16 cellular contexts compared by ENCODE assay signal in genomic region chrX:4935387-4935786, GRCh38.
DNase-seq lines count a peak whose midpoint lies in the region; ATAC-seq lines count a peak whose summit lies in the region.
"Had no signal": no experiment of that assay in that cellular context is flagged by ENCODE, and none has a peak within 500 bp of the region (broad histone marks: within the 10 kb centered on the region; RNA-seq: fewer than 3 reads in every experiment).

No MANE protein-coding gene starts in this region.

- peak overlapping the region in 7 of 8 donors; percentile 18 to 83 (median 77) for H3K4me3 Mint-ChIP-seq in naive B cell
- H3K4me3 Mint-ChIP-seq: activated naive CD4-positive, alpha-beta T cell treated with anti-CD3 and anti-CD28 coated beads for 36 hours had no signal

- H3K27ac Mint-ChIP-seq in naive B cell: peak overlapping the region; percentile 84 to 99 (median 96)
- H3K27ac Mint-ChIP-seq: activated naive CD4-positive, alpha-beta T cell treated with anti-CD3 and anti-CD28 coated beads for 36 hours had no signal

- DNase-seq in naive B cell (no peak), NCI-H1417 (lab: John Stamatoyannopoulos, UW) (no peak), cerebellum (ENCODE audit: low spot score) (no peak), NCI-H510A (lab: John Stamatoyannopoulos, UW) (no peak)
- DNase-seq: activated CD4-positive, alpha-beta T cell treated with anti-CD3 and anti-CD28 coated beads, Interleukin-2, amount 50 U/mL, for 1 hour; activated naive CD4-positive, alpha-beta T cell treated with anti-CD3 and anti-CD28 coated beads for 36 hours; cortex of kidney; NCI-H146; NCI-H2227 treated with DMSO at 0.1 percent for 48 hours; NK-92 treated with Interleukin-12 subunit alpha and Interleukin-12 subunit beta, amount 100 ng/mL, for 24 hours; stimulated activated CD4-positive, alpha-beta T cell treated with anti-CD3 and anti-CD28 coated beads, Interleukin-4, amount 100 ng/mL, for 1 hour; testis had no signal

- H3K27me3 Mint-ChIP-seq in naive B cell: no peaks in the 10 kb centered on the region

- H3K36me3 Mint-ChIP-seq in naive B cell: no peaks in the 10 kb centered on the region

- H3K4me1 Mint-ChIP-seq in naive B cell: peaks cover 9 to 28% (median 13%) of the 10 kb centered on the region in 3 donors

- ATAC-seq in GM18517 (IDR thresholded peaks at IDR 0.05; ENCODE audit: unreplicated experiment): peak; percentile 32
- peak; percentile 37 for ATAC-seq in GM21723 (IDR thresholded peaks at IDR 0.05; ENCODE audit: unreplicated experiment)
- peak; percentile 40 for ATAC-seq in HG03571 (IDR thresholded peaks at IDR 0.05; ENCODE audit: unreplicated experiment)
- ATAC-seq in naive B cell (ENCODE audit: low read depth in 2 of 2): peak in 1 of 2 donors; percentile 8
- ATAC-seq in GM21381 (IDR thresholded peaks at IDR 0.05; ENCODE audit: unreplicated experiment): no peak

- peaks cover 0 to 4% (median 0%) of the 10 kb centered on the region in 7 donors for H3K9me3 Mint-ChIP-seq in naive B cell
- H3K9me3 Mint-ChIP-seq: activated naive CD4-positive, alpha-beta T cell treated with anti-CD3 and anti-CD28 coated beads for 36 hours had no signal
